In genomic region chr15:21108384-21108783, GRCh38 we compare ENCODE assay signal across 8 cellular contexts.
DNase-seq lines count a peak whose midpoint lies in the region; ATAC-seq, FAIRE-seq and TF ChIP-seq lines count a peak whose summit lies in the region.
"Not testable (repeated sequence)": the region's sequence is repeated elsewhere in the genome, so short reads cannot be mapped to it uniquely, and the experiment has no call there.

No MANE protein-coding gene starts in this region.

- not testable (repeated sequence) for H3K9me1 ChIP-seq in endothelial cell of umbilical vein (replicated peaks; ENCODE audit: control insufficient read depth, extremely low read depth, insufficient read depth, low read length)

- H3K9me3 ChIP-seq in endothelial cell of umbilical vein (replicated peaks; ENCODE audit: control insufficient read depth, insufficient read depth, low read length); upper lobe of right lung: not testable (repeated sequence)

- not testable (repeated sequence) for TF ChIP-seq POLR2A in endothelial cell of umbilical vein (IDR thresholded peaks at IDR 0.05; ENCODE audit: low read depth, low read length)

- H3K9ac ChIP-seq in endothelial cell of umbilical vein (replicated peaks; ENCODE audit: extremely low read depth, insufficient read depth, low read length) = not testable (repeated sequence)

- FAIRE-seq in HTR-8/SVneo (lab: Jason Lieb, UNC) (peak; percentile 57), bronchial epithelial cell (lab: Jason Lieb, UNC) (peak; percentile 28), endothelial cell of umbilical vein (lab: Jason Lieb, UNC) (peak; percentile 84)

- not testable (repeated sequence) for H3K27me3 ChIP-seq in bronchial epithelial cell (ENCODE audit: control insufficient read depth, insufficient read depth, low read length); endothelial cell of umbilical vein (ENCODE audit: control insufficient read depth in 2 of 2, insufficient read depth in 2 of 2, low read length in 2 of 2); upper lobe of right lung

- DNase-seq in HTR-8/SVneo (ENCODE audit: insufficient read length, low spot score); bronchial epithelial cell (ENCODE audit: low read depth); endothelial cell of umbilical vein (ENCODE audit: low read depth, low spot score); Right ventricle myocardium inferior (ENCODE audit: missing footprints); Right ventricle myocardium superior; left ventricle myocardium superior; upper lobe of right lung: not testable (repeated sequence)

- not testable (repeated sequence) for H4K20me1 ChIP-seq in endothelial cell of umbilical vein (replicated peaks; ENCODE audit: control insufficient read depth, extremely low read depth, insufficient read depth, low read length)

- intact Hi-C loops in endothelial cell of umbilical vein (cut with micrococcal nuclease); Right ventricle myocardium inferior (cut with DNase I); Right ventricle myocardium superior (cut with DNase I); left ventricle myocardium superior (cut with micrococcal nuclease); upper lobe of right lung (cut with DNase I): not testable (repeated sequence)

- CTCF ChIA-PET in endothelial cell of umbilical vein (lab: Charles Lee) = not testable (repeated sequence)

- H3K4me1 ChIP-seq in endothelial cell of umbilical vein (ENCODE audit: control insufficient read depth, extremely low read depth, insufficient read depth, low read length); upper lobe of right lung: not testable (repeated sequence)

- BruUV-seq in endothelial cell of umbilical vein (replicated peaks; lab: Mats Ljungman, UMichigan) = not testable (repeated sequence)

- H3K36me3 ChIP-seq in bronchial epithelial cell (ENCODE audit: control insufficient read depth, insufficient read depth, low read length); endothelial cell of umbilical vein (ENCODE audit: control insufficient read depth in 2 of 2, extremely low read depth in 1 of 2, insufficient read depth in 2 of 2, low read length in 2 of 2); upper lobe of right lung: not testable (repeated sequence)

- not testable (repeated sequence) for H3K4me2 ChIP-seq in endothelial cell of umbilical vein (ENCODE audit: insufficient read depth, low read length)

- not testable (repeated sequence) for TF ChIP-seq CTCF in bronchial epithelial cell (IDR thresholded peaks at IDR 0.05; ENCODE audit: insufficient read depth, low read length, severe bottlenecking); endothelial cell of umbilical vein (IDR thresholded peaks at IDR 0.05; ENCODE audit: extremely low read depth in 1 of 2, insufficient read depth in 1 of 2, low read depth in 1 of 2, low read length in 2 of 2); upper lobe of right lung (IDR thresholded peaks at IDR 0.05)

- H3K79me2 ChIP-seq in endothelial cell of umbilical vein (ENCODE audit: control insufficient read depth, insufficient read depth, low read length) = not testable (repeated sequence)

- H3K27ac ChIP-seq in endothelial cell of umbilical vein (ENCODE audit: insufficient read depth, low read depth, low read length); upper lobe of right lung: not testable (repeated sequence)

- H3K9me3 Mint-ChIP-seq in stimulated activated memory B cell treated with anti-CD40 and anti-IgM and Interleukin-4, amounts not matched to agents 10 μg/mL and 1 μg/mL and 100 μg/mL, for 72 hours = not testable (repeated sequence)

- POLR2A ChIA-PET in endothelial cell of umbilical vein (lab: Charles Lee) = not testable (repeated sequence)

- H2AFZ ChIP-seq in endothelial cell of umbilical vein (ENCODE audit: low read depth, low read length) = not testable (repeated sequence)

- H3K27me3 Mint-ChIP-seq in stimulated activated memory B cell treated with anti-CD40 and anti-IgM and Interleukin-4, amounts not matched to agents 10 μg/mL and 1 μg/mL and 100 μg/mL, for 72 hours = not testable (repeated sequence)

- H3K4me3 ChIP-seq in bronchial epithelial cell (ENCODE audit: low read depth, low read length); endothelial cell of umbilical vein (replicated peaks in 1 of 3; ENCODE audit: insufficient read depth in 1 of 3, low read depth in 1 of 3, low read length in 3 of 3); upper lobe of right lung: not testable (repeated sequence)

- not testable (repeated sequence) for H3K27ac Mint-ChIP-seq in stimulated activated memory B cell treated with anti-CD40 and anti-IgM and Interleukin-4, amounts not matched to agents 10 μg/mL and 1 μg/mL and 100 μg/mL, for 72 hours

- not testable (repeated sequence) for H3K36me3 Mint-ChIP-seq in stimulated activated memory B cell treated with anti-CD40 and anti-IgM and Interleukin-4, amounts not matched to agents 10 μg/mL and 1 μg/mL and 100 μg/mL, for 72 hours

- peak; percentile 30 for ATAC-seq in Right ventricle myocardium inferior
- peak; percentile 26 for ATAC-seq in Right ventricle myocardium superior (ENCODE audit: poor library complexity)
- peak; percentile 42 for ATAC-seq in left ventricle myocardium superior
- ATAC-seq in stimulated activated memory B cell treated with anti-CD40 and anti-IgM and Interleukin-4, amounts not matched to agents 10 μg/mL and 1 μg/mL and 100 μg/mL, for 72 hours = peak; percentile 51
- peak; percentile 32 for ATAC-seq in upper lobe of right lung

- dilution Hi-C loops in endothelial cell of umbilical vein (cut with MboI; ENCODE audit: extremely low pct_ligation_motif_present, low sequenced_read_pairs) = not testable (repeated sequence)

- not testable (repeated sequence) for H3K4me1 Mint-ChIP-seq in stimulated activated memory B cell treated with anti-CD40 and anti-IgM and Interleukin-4, amounts not matched to agents 10 μg/mL and 1 μg/mL and 100 μg/mL, for 72 hours

- not testable (repeated sequence) for H3K4me3 Mint-ChIP-seq in stimulated activated memory B cell treated with anti-CD40 and anti-IgM and Interleukin-4, amounts not matched to agents 10 μg/mL and 1 μg/mL and 100 μg/mL, for 72 hours
